In genomic region chr7:34281260-34281659, GRCh38 we compare ENCODE assay signal across 17 cellular contexts.
DNase-seq lines count a peak whose midpoint lies in the region; ATAC-seq and TF ChIP-seq lines count a peak whose summit lies in the region.
"Had no signal": no experiment of that assay in that cellular context is flagged by ENCODE, and none has a peak within 500 bp of the region (broad histone marks: within the 10 kb centered on the region; RNA-seq: fewer than 3 reads in every experiment).

No MANE protein-coding gene starts in this region.

- ATAC-seq in HG03159 (IDR thresholded peaks at IDR 0.05; ENCODE audit: unreplicated experiment), result no peak
- ATAC-seq in HG02840 (IDR thresholded peaks at IDR 0.05; ENCODE audit: low FRiP score, unreplicated experiment), result no peak

- H3K27ac ChIP-seq in RWPE1, result no peak overlapping the region
- H3K27ac ChIP-seq: coronary artery, SK-N-MC had no signal

- POLR2A ChIA-PET in RWPE1 (lab: Yijun Ruan, JAX; ENCODE audit: low non-redundant PET), result no interaction called here

- no peak for TF ChIP-seq CTCF in RWPE1 (conservative IDR thresholded peaks at IDR 0.05; ENCODE audit: low read depth)
- peak; percentile 2 for TF ChIP-seq CTCF in foreskin fibroblast (IDR thresholded peaks at IDR 0.05; ENCODE audit: low read depth, low read length)

- H3K4me3 ChIP-seq in foreskin fibroblast (ENCODE audit: low read depth in 1 of 2, low read length in 2 of 2), result no peak overlapping the region
- H3K4me3 ChIP-seq: coronary artery, SK-N-MC had no signal

- DNase-seq in CMK (ENCODE audit: low read depth) (peak; percentile 12), HT-29 (ENCODE audit: low spot score) (peak; percentile 39), RWPE1 (ENCODE audit: low spot score) (peak; percentile 13), foreskin fibroblast (peak in 1 of 2 donors; percentile 12), NCI-H187 treated with DMSO at 0.1 percent for 48 hours (lab: John Stamatoyannopoulos, UW) (no peak)
- no peak for DNase-seq in activated CD8-positive, alpha-beta memory T cell treated with anti-CD3 and anti-CD28 coated beads, Interleukin-2, amount 50 U/mL, for 4 hours
- DNase-seq: activated CD4-positive, CD25-positive, alpha-beta regulatory T cell; activated CD8-positive, alpha-beta memory T cell treated with anti-CD3 and anti-CD28 coated beads, Interleukin-2, amount 50 U/mL, for 48 hours; activated naive CD8-positive, alpha-beta T cell treated with anti-CD3 and anti-CD28 coated beads, Interleukin-2, amount 10 ng/mL, durations not matched to agents 7 days and 5 days; CD4-positive, alpha-beta memory T cell; NCI-H1694 treated with DMSO at 0.1 percent for 48 hours; nucleus accumbens; small intestine had no signal

- CTCF ChIA-PET in RWPE1 (lab: Yijun Ruan, JAX), result no interaction called here

Comparison
In these comparisons a context has a peak if more than half of its experiments do, and no peak if none do; other contexts are left out.
1. DNase-seq: peak in CMK (single experiment), HT-29 (single experiment) and RWPE1 (single experiment); none in NCI-H187 treated with DMSO at 0.1 percent for 48 hours (single experiment) and activated CD8-positive, alpha-beta memory T cell treated with anti-CD3 and anti-CD28 coated beads, Interleukin-2, amount 50 U/mL, for 4 hours (single experiment).